Comparison of ENCODE assay signal across 1 cellular context in genomic region chr6:70667711-70668498, GRCh38.
A peak's percentile ranks its signal among the peaks of the same experiment; 100 is the strongest.
TF ChIP-seq lines count a peak whose summit lies in the region.

Gene SMAP1 (plus strand): TSS chr6:70667883. CDS start chr6:70668024, 141 bp downstream.

TF ChIP-seq in HepG2, 621 proteins besides CTCF, POLR2A, EP300 and RAD21 (continued from another document and continues in another):
- TF ChIP-seq TBL1XR1 (IDR thresholded peaks at IDR 0.05; ENCODE audit: borderline replicate concordance, low read length, partially characterized antibody): peak; percentile 2
- TF ChIP-seq HNRNPLL (IDR thresholded peaks at IDR 0.05; ENCODE audit: low read depth, low read length, poor library complexity, severe bottlenecking): peak; percentile 97
- peak; percentile 64 for TF ChIP-seq DRAP1 (CRISPR knock-in tag; IDR thresholded peaks at IDR 0.05)
- peak; percentile 82; the same call in 1 of the 2 replicates for TF ChIP-seq ZC3H13 (CRISPR knock-in tag; IDR thresholded peaks at IDR 0.05)
- TF ChIP-seq ARID2 (CRISPR knock-in tag; IDR thresholded peaks at IDR 0.05; ENCODE audit: borderline replicate concordance): peak; percentile 70; the same call in 1 of the 2 replicates
- no peak for TF ChIP-seq ARNT (IDR thresholded peaks at IDR 0.05)
- TF ChIP-seq ZNF121 (CRISPR knock-in tag; IDR thresholded peaks at IDR 0.05): peak; percentile 35; the same call in 1 of the 2 replicates
- no peak for TF ChIP-seq NR2F2 (IDR thresholded peaks at IDR 0.05; ENCODE audit: borderline replicate concordance, low read depth)
- TF ChIP-seq MTF1 (CRISPR knock-in tag; IDR thresholded peaks at IDR 0.05): no peak
- peak; percentile 73 for TF ChIP-seq NR2C2 (CRISPR knock-in tag; IDR thresholded peaks at IDR 0.05; ENCODE audit: borderline replicate concordance)
- peak in 1 of 2 experiments; percentile 50; a peak in 1 of 4 replicates for TF ChIP-seq KLF16 (CRISPR knock-in tag; IDR thresholded peaks at IDR 0.05)
- peak; percentile 87 for TF ChIP-seq ZNF777 (CRISPR knock-in tag; IDR thresholded peaks at IDR 0.05)
- peak; percentile 52 for TF ChIP-seq AGO2 (optimal IDR thresholded peaks at IDR 0.05; ENCODE audit: low read depth, low read length)
- no peak for TF ChIP-seq ZC3H4 (CRISPR knock-in tag; IDR thresholded peaks at IDR 0.05; ENCODE audit: borderline replicate concordance)
- TF ChIP-seq TOPORS (CRISPR knock-in tag; IDR thresholded peaks at IDR 0.05): peak; percentile 97; the same call in 1 of the 2 replicates
- TF ChIP-seq ZNF770 (CRISPR knock-in tag; IDR thresholded peaks at IDR 0.05): peak; percentile 54; the same call in 1 of the 2 replicates
- 0 out of 2 replicates have a peak, but pooled peaks have one; percentile 51 for TF ChIP-seq MXD1 (CRISPR knock-in tag; IDR thresholded peaks at IDR 0.05)
- TF ChIP-seq MTF2 (CRISPR knock-in tag; IDR thresholded peaks at IDR 0.05; ENCODE audit: borderline replicate concordance): peak; percentile 99
- peak; percentile 85; the same call in 1 of the 2 replicates for TF ChIP-seq ZXDC (CRISPR knock-in tag; IDR thresholded peaks at IDR 0.05)
- TF ChIP-seq SAFB2 (CRISPR knock-in tag; IDR thresholded peaks at IDR 0.05; ENCODE audit: borderline replicate concordance, low read depth): peak; percentile 98
- 0 out of 2 replicates have a peak, but pooled peaks have one; percentile 27 for TF ChIP-seq ZNF557 (CRISPR knock-in tag; IDR thresholded peaks at IDR 0.05)
- no peak for TF ChIP-seq PHB2 (IDR thresholded peaks at IDR 0.05; ENCODE audit: partially characterized antibody)
- no peak for TF ChIP-seq SYNCRIP (IDR thresholded peaks at IDR 0.05; ENCODE audit: insufficient read depth, low read depth, low read length)
- TF ChIP-seq HMGXB3 (CRISPR knock-in tag; IDR thresholded peaks at IDR 0.05; ENCODE audit: borderline replicate concordance): no peak
- peak; percentile 30 for TF ChIP-seq ZNF768 (CRISPR knock-in tag; IDR thresholded peaks at IDR 0.05)
- TF ChIP-seq DMTF1 (CRISPR knock-in tag; IDR thresholded peaks at IDR 0.05): 0 out of 2 replicates have a peak, but pooled peaks have one; percentile 57
- TF ChIP-seq RFX1 (IDR thresholded peaks at IDR 0.05): no peak
- peak; percentile 78; the same call in 1 of the 2 replicates for TF ChIP-seq KAT8 (CRISPR knock-in tag; IDR thresholded peaks at IDR 0.05)
- peak; percentile 84 for TF ChIP-seq ZNF547 (CRISPR knock-in tag; IDR thresholded peaks at IDR 0.05)
- peak; percentile 76; the same call in 1 of the 3 replicates for TF ChIP-seq MXI1 (IDR thresholded peaks at IDR 0.05; ENCODE audit: borderline replicate concordance, low read depth, low read length)
- TF ChIP-seq NFYC (CRISPR knock-in tag; IDR thresholded peaks at IDR 0.05): no peak
- TF ChIP-seq ZNF704 (CRISPR knock-in tag; IDR thresholded peaks at IDR 0.05; ENCODE audit: borderline replicate concordance): 0 out of 2 replicates have a peak, but pooled peaks have one; percentile 58
- peak; percentile 81 for TF ChIP-seq ZNF160 (CRISPR knock-in tag; IDR thresholded peaks at IDR 0.05)
- 0 out of 2 replicates have a peak, but pooled peaks have one; percentile 15 for TF ChIP-seq RXRA (CRISPR knock-in tag; IDR thresholded peaks at IDR 0.05)
- TF ChIP-seq RARG (CRISPR knock-in tag; IDR thresholded peaks at IDR 0.05; ENCODE audit: low read depth): peak; percentile 66; the same call in 1 of the 2 replicates
- TF ChIP-seq SRF (IDR thresholded peaks at IDR 0.05; ENCODE audit: low read depth, low read length): no peak
- peak; percentile 90 for TF ChIP-seq ZBTB2 (CRISPR knock-in tag; IDR thresholded peaks at IDR 0.05; ENCODE audit: low read depth)
- no peak for TF ChIP-seq PBX2 (CRISPR knock-in tag; IDR thresholded peaks at IDR 0.05)
- TF ChIP-seq ZBTB43 (CRISPR knock-in tag; conservative IDR thresholded peaks at IDR 0.05): no peak
- peak; percentile 81 for TF ChIP-seq ARNTL (CRISPR knock-in tag; IDR thresholded peaks at IDR 0.05)
